8 cellular contexts compared by ENCODE assay signal in the genomic region with DNA sequence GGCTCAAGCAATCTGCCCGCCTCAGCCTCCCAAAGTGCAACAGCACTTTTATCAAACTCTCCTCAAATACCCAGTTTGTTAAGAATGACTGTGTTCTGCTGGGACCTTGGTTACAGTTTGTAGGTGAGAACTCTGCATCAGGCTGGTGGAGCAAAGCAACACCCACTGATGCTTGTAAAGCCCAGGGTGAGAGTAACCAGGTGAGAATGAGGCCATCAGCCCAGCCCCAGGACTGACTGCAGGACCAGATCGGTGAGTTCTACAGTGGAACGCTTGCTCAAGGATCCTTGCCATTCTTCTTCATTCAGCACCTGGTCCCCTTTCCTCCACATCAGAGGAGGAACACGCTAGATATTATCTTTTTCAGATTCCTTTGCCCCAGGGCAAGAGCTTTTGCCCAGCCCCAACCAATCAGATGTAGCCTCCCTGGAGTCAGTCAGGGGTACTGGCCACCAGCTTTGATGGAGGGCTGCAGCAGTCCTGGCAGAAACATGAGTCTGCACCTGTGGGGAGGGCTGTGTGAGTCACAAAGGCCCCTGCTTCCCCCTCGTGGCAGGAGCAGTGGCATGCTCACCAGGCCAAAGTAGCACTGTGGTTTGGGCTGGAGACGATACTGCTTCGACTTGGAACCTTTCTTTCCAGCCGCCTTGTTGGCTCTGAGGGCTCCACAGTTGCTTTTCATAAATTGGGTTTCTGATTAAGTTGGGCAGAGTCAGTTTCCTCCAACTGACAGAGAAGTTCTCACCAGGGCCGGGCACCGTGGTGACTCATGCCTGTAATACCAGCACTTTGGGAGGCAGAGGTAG.
DNase-seq lines count a peak whose midpoint lies in the region; ATAC-seq and TF ChIP-seq lines count a peak whose summit lies in the region.

No MANE protein-coding gene starts in this region.

- in situ Hi-C loops in astrocyte of the cerebellum (cut with HindIII; ENCODE audit: low sequenced_read_pairs): loop anchor here (5.0 kb wide), 1 partner anchor 35 kb away; no protein-coding TSS in a partner anchor

- TF ChIP-seq CTCF in astrocyte of the cerebellum (IDR thresholded peaks at IDR 0.05; ENCODE audit: low read depth, low read length, missing control alignments): peak; percentile 67

- no peak for ATAC-seq in GM19395 (IDR thresholded peaks at IDR 0.05; ENCODE audit: unreplicated experiment)

- no peak overlapping the region for H3K4me3 ChIP-seq in astrocyte of the cerebellum (ENCODE audit: low read depth, low read length)

- peak; percentile 44 for DNase-seq in NK-92 treated with Interleukin-12 subunit alpha and Interleukin-12 subunit beta, amount 100 ng/mL, for 24 hours (lab: John Stamatoyannopoulos, UW)
- no peak for DNase-seq in NK-92 (lab: John Stamatoyannopoulos, UW; ENCODE audit: unreplicated experiment)
- DNase-seq in HuH-7.5 (ENCODE audit: low spot score): peak; percentile 89
- peak; percentile 57 for DNase-seq in T-helper 9 cell
- DNase-seq in astrocyte of the cerebellum (ENCODE audit: low read depth): peak; percentile 63
- DNase-seq in iris pigment epithelial cell (ENCODE audit: low read depth): peak; percentile 58
- peak; percentile 52 to 77 for DNase-seq in stimulated activated CD4-positive, alpha-beta T cell treated with anti-CD3 and anti-CD28 coated beads, Interleukin-4, amount 100 ng/mL, for 4 hours
